10 cellular contexts compared by ENCODE assay signal in the genomic region with DNA sequence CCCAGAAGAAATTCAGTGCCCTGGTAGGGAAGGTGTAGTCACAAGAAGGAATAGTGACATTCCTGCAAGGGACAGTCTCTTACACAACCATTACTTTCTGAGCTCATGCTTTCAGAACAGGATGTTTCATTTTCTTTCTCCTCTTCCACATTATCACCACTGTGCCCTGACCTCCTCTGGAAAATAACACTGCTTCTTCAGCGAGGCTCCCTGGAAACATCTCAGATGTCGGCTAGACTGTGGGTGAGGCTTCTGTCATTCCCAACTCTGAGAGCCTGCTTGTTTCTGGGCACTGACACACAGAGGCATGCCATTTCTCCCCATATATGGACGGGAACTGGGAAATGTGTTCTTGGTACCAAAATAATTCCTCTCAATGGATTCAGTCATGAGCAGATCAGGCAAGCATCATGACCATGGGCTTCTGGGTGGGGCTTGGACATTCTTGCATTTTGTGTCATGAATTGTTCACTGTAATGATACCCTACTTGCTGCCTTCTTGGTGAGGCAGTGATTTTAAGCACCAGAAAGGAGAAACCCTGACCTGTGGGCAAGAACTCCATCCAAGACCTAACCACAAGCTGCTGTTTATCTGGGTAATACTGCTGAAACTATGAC. TPM values are rescaled to one million over a fixed set of nuclear protein-coding genes. Genes with fewer than 3 reads are reported as not detected.
A peak's percentile ranks its signal among the peaks of the same experiment; 100 is the strongest.
DNase-seq lines count a peak whose midpoint lies in the region; ATAC-seq and TF ChIP-seq lines count a peak whose summit lies in the region.
"Had no signal": no experiment of that assay in that cellular context is flagged by ENCODE, and none has a peak within 500 bp of the region (broad histone marks: within the 10 kb centered on the region; RNA-seq: fewer than 3 reads in every experiment).

No MANE protein-coding gene starts in this region.

- H3K27me3 ChIP-seq in tibial nerve (no peaks in the 10 kb centered on the region), thyroid gland (no peaks in the 10 kb centered on the region)

- TF ChIP-seq CTCF in coronary artery (IDR thresholded peaks at IDR 0.05) = no peak
- TF ChIP-seq CTCF in tibial nerve (IDR thresholded peaks at IDR 0.05) = no peak
- no peak for TF ChIP-seq CTCF in thyroid gland (IDR thresholded peaks at IDR 0.05)

- H3K27ac ChIP-seq in coronary artery (peak overlapping the region; percentile 92 to 95), tibial nerve (peak overlapping the region; percentile 35 to 79 (median 65)), thyroid gland (peak overlapping the region in 1 of 3 donors; percentile 58)
- H3K27ac ChIP-seq: psoas muscle had no signal

- H3K9me3 ChIP-seq in tibial nerve (no peaks in the 10 kb centered on the region), thyroid gland (no peaks in the 10 kb centered on the region)
- H3K9me3 ChIP-seq: psoas muscle had no signal

- H3K4me1 ChIP-seq in tibial nerve (peaks cover 0 to 22% (median 0%) of the 10 kb centered on the region in 4 donors), thyroid gland (peaks cover 0 to 7% of the 10 kb centered on the region in 2 donors)
- H3K4me1 ChIP-seq: psoas muscle had no signal

- intact Hi-C loops in thyroid gland (cut with DNase I) = no loop called here

- H3K4me3 ChIP-seq in coronary artery (peak overlapping the region; percentile 7), tibial nerve (no peak overlapping the region), thyroid gland (replicated peaks in 1 of 3) (no peak overlapping the region)
- H3K4me3 ChIP-seq: psoas muscle had no signal

- DNase-seq in HS-5 (ENCODE audit: low read depth) = peak; percentile 49
- DNase-seq in coronary artery (ENCODE audit: low spot score) = peak; percentile 90
- peak; percentile 50 for DNase-seq in kidney tubule cell (ENCODE audit: low spot score)
- DNase-seq in tibial nerve (ENCODE audit: low spot score in 2 of 2) = no peak
- no peak for DNase-seq in thyroid gland
- no peak for DNase-seq in GM19238 (ENCODE audit: insufficient read length, low spot score)
- no peak for DNase-seq in NCI-H1048 (lab: John Stamatoyannopoulos, UW)
- DNase-seq: psoas muscle had no signal

- TF ChIP-seq POLR2A in tibial nerve (IDR thresholded peaks at IDR 0.05) = no peak
- TF ChIP-seq POLR2A in thyroid gland (IDR thresholded peaks at IDR 0.05) = no peak

- WGBS in tibial nerve, 2 donors = 8 to 43% methylated on average over 3 of the region's 3 CpGs
- 45 to 69% methylated on average over 3 of the region's 3 CpGs for WGBS in thyroid gland, 2 donors

- ATAC-seq in GM19452 (IDR thresholded peaks at IDR 0.05; ENCODE audit: unreplicated experiment) = no peak
- ATAC-seq: left lobe of liver had no signal

- H3K36me3 ChIP-seq in tibial nerve (no peaks in the 10 kb centered on the region), thyroid gland (no peaks in the 10 kb centered on the region)

- TF ChIP-seq EP300 in tibial nerve (IDR thresholded peaks at IDR 0.05) = peak; percentile 40 to 69

RNA-seq across cellular contexts. Expression of a gene that starts 14.3 kb away (rescaled TPM):
- 10 to 100 TPM in 2 of 4 donors, 1 to 10 TPM in 2; 3.7 to 12.5 (median 10.0) TPM for total RNA-seq in tibial nerve
- 10 to 100 TPM in 2 of 4 donors, 1 to 10 TPM in 2; 3.1 to 20.7 (median 7.6) TPM for total RNA-seq in thyroid gland

Comparison
In these comparisons a context has a peak if more than half of its experiments do, and no peak if none do; other contexts are left out.
1. DNase-seq: peak in HS-5 (single experiment), coronary artery (single experiment) and kidney tubule cell (single experiment); none in tibial nerve (0 of 2), thyroid gland (0 of 2), GM19238 (single experiment) and NCI-H1048 (single experiment).